ENCODE assay signal across 8 cellular contexts in genomic region chr1:119008483-119009299, GRCh38. TPM values are rescaled to one million over a fixed set of nuclear protein-coding genes. Genes with fewer than 3 reads are reported as not detected.
DNase-seq lines count a peak whose midpoint lies in the region; ATAC-seq and TF ChIP-seq lines count a peak whose summit lies in the region.

No MANE protein-coding gene starts in this region.

- H3K4me3 ChIP-seq in A673 (ENCODE audit: low read depth, low read length, poor library complexity, severe bottlenecking) (peak overlapping the region; percentile 14), GM12864 (ENCODE audit: low read depth, low read length) (no peak overlapping the region), NT2/D1 (ENCODE audit: insufficient read length, low read depth) (peak overlapping the region; percentile 17), cardiac fibroblast (replicated peaks in 1 of 2; ENCODE audit: low read depth in 2 of 2, low read length in 2 of 2) (peak overlapping the region; percentile 27)

- H3K9me3 ChIP-seq in A673 (ENCODE audit: low read depth, low read length, poor library complexity, severe bottlenecking) (no peaks in the 10 kb centered on the region), NT2/D1 (ENCODE audit: insufficient read depth, low read length) (peaks cover 11% of the 10 kb centered on the region; the same call in 1 of the 2 replicates)

- peak; percentile 71 for DNase-seq in A673 (ENCODE audit: low spot score)
- no peak for DNase-seq in GM12864 (ENCODE audit: low read depth)
- no peak for DNase-seq in NT2/D1 (ENCODE audit: low read depth, low spot score)
- peak; percentile 77 to 84 for DNase-seq in cardiac fibroblast (ENCODE audit: low read depth in 2 of 2)
- peak; percentile 84 for DNase-seq in kidney tubule cell (ENCODE audit: low spot score)
- no peak for DNase-seq in stimulated activated naive CD8-positive, alpha-beta T cell treated with anti-CD3 and anti-CD28 coated beads, Interleukin-15, Interleukin-2, amounts not matched to agents 100 U/mL and 50 U/mL, for 24 hours
- DNase-seq in NCI-H226, result no peak

- peak overlapping the region; percentile 37 for H3K9ac ChIP-seq in NT2/D1 (ENCODE audit: insufficient read length, low read depth)

- ATAC-seq in HG03354 (IDR thresholded peaks at IDR 0.05; ENCODE audit: poor library complexity, severe bottlenecking, unreplicated experiment), result peak; percentile 75
- peak; percentile 23 for ATAC-seq in stimulated activated naive CD8-positive, alpha-beta T cell treated with anti-CD3 and anti-CD28 coated beads, Interleukin-15, Interleukin-2, amounts not matched to agents 100 U/mL and 50 U/mL, for 24 hours

- no TSS peak for BruUV-seq in A673 (replicated peaks; lab: Mats Ljungman, UMichigan)

- POLR2A ChIA-PET in A673 (lab: Charles Lee; ENCODE audit: low non-redundant PET), result interaction anchor here (0.7 kb wide), 1 partner anchor 471 kb away, joined by 3 read pairs; no protein-coding TSS in a partner anchor

- CTCF ChIA-PET in A673 (lab: Charles Lee), result interaction anchor here (0.5 to 1.3 kb wide), 12 partner anchors 9 to 857 kb away, joined by 3 to 6 read pairs (median 4); no protein-coding TSS in a partner anchor

- H3K27ac ChIP-seq in A673 (ENCODE audit: low read depth, low read length, poor library complexity, severe bottlenecking), result no peak overlapping the region

- intact Hi-C loops in A673 (cut with micrococcal nuclease; ENCODE audit: unreplicated experiment), result loop anchor here (2.0 to 5.0 kb wide), 3 partner anchors 701 to 858 kb away; no protein-coding TSS in a partner anchor

- H3K27me3 ChIP-seq in A673 (replicated peaks; ENCODE audit: insufficient read depth, low read depth, low read length, poor library complexity) (peaks cover 36% of the 10 kb centered on the region), NT2/D1 (ENCODE audit: insufficient read depth, insufficient read length) (peaks cover 33% of the 10 kb centered on the region)

- H3K36me3 ChIP-seq in A673 (ENCODE audit: insufficient read depth, low read length, poor library complexity, severe bottlenecking), result no peaks in the 10 kb centered on the region
- H3K36me3 ChIP-seq in NT2/D1 (ENCODE audit: insufficient read depth, insufficient read length, low read length), result no peaks in the 10 kb centered on the region

- peak; percentile 70 for TF ChIP-seq CTCF in A673 (conservative IDR thresholded peaks at IDR 0.05; ENCODE audit: low read depth, low read length)
- TF ChIP-seq CTCF in GM12864 (IDR thresholded peaks at IDR 0.05; ENCODE audit: low read depth, low read length, missing control alignments), result peak; percentile 46
- TF ChIP-seq CTCF in cardiac fibroblast (IDR thresholded peaks at IDR 0.05; ENCODE audit: low read depth, low read length), result peak; percentile 54

- H3K4me1 ChIP-seq in A673 (ENCODE audit: insufficient read depth, low read length, poor library complexity, severe bottlenecking) (no peaks in the 10 kb centered on the region), NT2/D1 (ENCODE audit: insufficient read depth, insufficient read length) (no peaks in the 10 kb centered on the region)

RNA-seq across cellular contexts. Expression of gene TBX15, which starts 20.5 kb away (rescaled TPM):
- total RNA-seq in A673 (2021), result 0.31 and 0.32 TPM in 2 replicates

Comparison
In these comparisons a context has a peak if more than half of its experiments do, and no peak if none do; other contexts are left out.
1. DNase-seq: peak in A673 (single experiment), cardiac fibroblast (2 of 2) and kidney tubule cell (single experiment); none in GM12864 (single experiment), NT2/D1 (single experiment), stimulated activated naive CD8-positive, alpha-beta T cell treated with anti-CD3 and anti-CD28 coated beads, Interleukin-15, Interleukin-2, amounts not matched to agents 100 U/mL and 50 U/mL, for 24 hours (single experiment) and NCI-H226 (single experiment).
2. Peak in every context shown above with its lines, with median percentiles within 50 percentile points of each other: CTCF ChIP-seq.